In the genomic region with DNA sequence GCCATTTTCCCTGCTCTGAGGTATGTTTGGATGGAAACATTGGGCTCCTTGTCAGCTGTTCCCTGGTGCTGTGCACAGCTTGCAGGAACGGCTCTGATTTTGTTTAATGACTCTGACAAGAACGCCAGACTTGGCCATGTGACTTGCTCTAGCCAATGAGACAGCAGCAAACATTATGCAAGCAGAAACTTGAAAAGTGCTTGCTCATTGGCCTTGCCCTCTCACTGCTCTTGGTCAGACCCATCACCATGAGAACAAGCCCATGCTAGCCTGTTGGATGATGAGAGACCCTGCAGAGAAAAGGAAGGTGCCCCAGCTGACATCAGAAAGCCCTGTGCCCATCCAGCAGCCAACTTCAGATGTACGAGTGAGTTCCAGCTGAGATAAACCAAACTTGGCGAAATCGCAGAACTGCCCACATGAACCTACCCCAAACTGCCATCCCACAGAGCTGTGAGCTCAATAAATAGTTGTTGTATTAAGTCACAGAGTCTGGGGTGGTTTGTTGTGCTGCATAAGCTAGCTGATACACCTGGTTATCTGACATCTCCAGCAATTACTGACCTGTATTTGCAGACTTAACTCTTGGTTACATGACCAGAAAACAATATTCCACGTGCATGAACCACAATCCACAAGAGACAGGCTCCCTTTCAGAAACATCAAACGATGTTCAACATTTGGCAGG, we compare ENCODE assay signal across 8 cellular contexts.
DNase-seq lines count a peak whose midpoint lies in the region; ATAC-seq, FAIRE-seq and TF ChIP-seq lines count a peak whose summit lies in the region.

No MANE protein-coding gene starts in this region.

- H3K9me3 ChIP-seq in A549 (no peaks in the 10 kb centered on the region), right cardiac atrium (ENCODE audit: control insufficient read depth, low read length) (no peaks in the 10 kb centered on the region)

- no peaks in the 10 kb centered on the region for H3K27me3 ChIP-seq in right cardiac atrium (ENCODE audit: control insufficient read depth, insufficient read depth)

- peak; percentile 36 to 71 for DNase-seq in A549 (ENCODE audit: low read depth in 1 of 2, low spot score in 1 of 2)
- peak; percentile 71 for DNase-seq in NCI-H774 (lab: John Stamatoyannopoulos, UW)
- DNase-seq in fibroblast of the conjunctiva (ENCODE audit: low read depth), result peak; percentile 33
- DNase-seq in NCI-H526 treated with DMSO at 0.1 percent for 48 hours (lab: John Stamatoyannopoulos, UW), result no peak
- no peak for DNase-seq in right cardiac atrium
- no peak for DNase-seq in amniotic stem cell (lab: John Stamatoyannopoulos, UW)
- DNase-seq in midbrain (lab: John Stamatoyannopoulos, UW), result no peak

- H3K4me3 ChIP-seq in A549 (no peak overlapping the region), right cardiac atrium (ENCODE audit: low read length) (no peak overlapping the region)

- WGBS in A549 (ENCODE audit: missing lambda C conversion rate), result 59% methylated on average over 7 of the region's 7 CpGs
- WGBS in right cardiac atrium, result 62% methylated on average over 7 of the region's 7 CpGs

- POLR2A ChIA-PET in A549 (lab: Yijun Ruan, JAX), result interaction anchor here (1.0 kb wide), 1 partner anchor 633 kb away, joined by 3 read pairs; no protein-coding TSS in a partner anchor

- ATAC-seq in A549, result peak; percentile 12 to 75; a peak in 3 of 6 replicates
- ATAC-seq in GM18498 (IDR thresholded peaks at IDR 0.05; ENCODE audit: unreplicated experiment), result peak; percentile 61
- ATAC-seq in right cardiac atrium, result no peak

- H3K4me2 ChIP-seq in A549, result peak overlapping the region; percentile 41; the same call in 2 of the 3 replicates

- H3K4me1 ChIP-seq in A549 (peaks cover 3% of the 10 kb centered on the region; the same call in 1 of the 3 replicates), right cardiac atrium (ENCODE audit: control insufficient read depth, insufficient read depth, low read length) (no peaks in the 10 kb centered on the region)

- CTCF ChIA-PET in A549 (lab: Yijun Ruan, JAX), result interaction anchor here (0.6 to 2.9 kb wide), 13 partner anchors 8 to 660 kb away, joined by 3 to 19 read pairs (median 4); no protein-coding TSS in a partner anchor

- no peak for TF ChIP-seq CTCF in A549 (IDR thresholded peaks at IDR 0.05)

- intact Hi-C loops in right cardiac atrium (cut with DNase I), result loop anchor here in 1 of 4 donors (10.0 kb wide), 1 partner anchor 555 kb away; no protein-coding TSS in a partner anchor

- no peak for TF ChIP-seq RAD21 in A549 (conservative IDR thresholded peaks at IDR 0.05 in 1 of 2, IDR thresholded peaks at IDR 0.05 in 1 of 2)

- no peak for TF ChIP-seq EP300 in A549 (IDR thresholded peaks at IDR 0.05)

- FAIRE-seq in A549 (lab: Jason Lieb, UNC), result no peak

- H3K27ac ChIP-seq in A549 (peak overlapping the region in 1 of 2 experiments; percentile 43; a peak in 3 of 6 replicates), right cardiac atrium (ENCODE audit: low read length) (no peak overlapping the region)

- TF ChIP-seq POLR2A in A549 (IDR thresholded peaks at IDR 0.05; ENCODE audit: low read length), result no peak

TF ChIP-seq in A549, 52 proteins besides CTCF, POLR2A, EP300 and RAD21:
- TF ChIP-seq GATA3 (IDR thresholded peaks at IDR 0.05; ENCODE audit: borderline replicate concordance) (no peak), MAFK (IDR thresholded peaks at IDR 0.05; ENCODE audit: partially characterized antibody) (peak; percentile 28), MYC (IDR thresholded peaks at IDR 0.05; ENCODE audit: borderline replicate concordance, low read length) (no peak)
- TF ChIP-seq, protein P1, sequence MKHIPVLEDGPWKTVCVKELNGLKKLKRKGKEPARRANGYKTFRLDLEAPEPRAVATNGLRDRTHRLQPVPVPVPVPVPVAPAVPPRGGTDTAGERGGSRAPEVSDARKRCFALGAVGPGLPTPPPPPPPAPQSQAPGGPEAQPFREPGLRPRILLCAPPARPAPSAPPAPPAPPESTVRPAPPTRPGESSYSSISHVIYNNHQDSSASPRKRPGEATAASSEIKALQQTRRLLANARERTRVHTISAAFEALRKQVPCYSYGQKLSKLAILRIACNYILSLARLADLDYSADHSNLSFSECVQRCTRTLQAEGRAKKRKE (CRISPR knock-in tag; IDR thresholded peaks at IDR 0.05; ENCODE audit: low read depth), result no peak
- TF ChIP-seq, protein P2, sequence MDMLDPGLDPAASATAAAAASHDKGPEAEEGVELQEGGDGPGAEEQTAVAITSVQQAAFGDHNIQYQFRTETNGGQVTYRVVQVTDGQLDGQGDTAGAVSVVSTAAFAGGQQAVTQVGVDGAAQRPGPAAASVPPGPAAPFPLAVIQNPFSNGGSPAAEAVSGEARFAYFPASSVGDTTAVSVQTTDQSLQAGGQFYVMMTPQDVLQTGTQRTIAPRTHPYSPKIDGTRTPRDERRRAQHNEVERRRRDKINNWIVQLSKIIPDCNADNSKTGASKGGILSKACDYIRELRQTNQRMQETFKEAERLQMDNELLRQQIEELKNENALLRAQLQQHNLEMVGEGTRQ (IDR thresholded peaks at IDR 0.05), result peak; percentile 82

Comparison
In these comparisons a context has a peak if more than half of its experiments do, and no peak if none do; other contexts are left out.
1. ATAC-seq: peak in A549 (2 of 2) and GM18498 (single experiment); none in right cardiac atrium (0 of 2).
2. DNase-seq: peak in A549 (2 of 2), NCI-H774 (single experiment) and fibroblast of the conjunctiva (single experiment); none in NCI-H526 treated with DMSO at 0.1 percent for 48 hours (single experiment), right cardiac atrium (0 of 3), amniotic stem cell (single experiment) and midbrain (single experiment).